Comparison of ENCODE assay signal across 1 cellular context in the genomic region with DNA sequence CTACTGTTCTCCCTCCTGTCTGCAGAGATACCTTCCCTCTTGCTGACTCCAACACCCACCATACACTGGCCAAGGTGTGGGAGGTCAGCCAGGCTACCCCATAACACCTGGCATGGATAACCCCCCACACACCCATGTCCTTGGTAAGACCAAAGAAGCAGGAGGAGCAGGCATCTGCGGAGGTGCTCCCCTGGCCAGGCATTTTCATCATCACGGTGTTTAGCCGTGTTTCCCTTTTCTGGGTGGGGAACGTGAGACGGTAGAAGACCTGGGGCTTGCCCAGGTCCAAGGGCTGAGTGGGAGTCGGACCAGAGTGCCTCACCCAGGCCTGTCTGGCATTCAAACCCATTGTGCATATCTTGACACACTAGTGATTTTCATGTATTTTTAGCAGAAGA.
TF ChIP-seq lines count a peak whose summit lies in the region.

No MANE protein-coding gene starts in this region.

TF ChIP-seq in IMR-90, 13 proteins besides CTCF, POLR2A, EP300 and RAD21:
- TF ChIP-seq MXI1 (IDR thresholded peaks at IDR 0.05; ENCODE audit: borderline replicate concordance, low read depth, low read length) (no peak), MAFK (IDR thresholded peaks at IDR 0.05; ENCODE audit: low read depth, low read length) (no peak), RCOR1 (IDR thresholded peaks at IDR 0.05; ENCODE audit: insufficient replicate concordance, low read length) (no peak), CEBPB (IDR thresholded peaks at IDR 0.05; ENCODE audit: low read depth, low read length) (no peak), SMC3 (IDR thresholded peaks at IDR 0.05; ENCODE audit: low read depth, low read length) (no peak), BHLHE40 (IDR thresholded peaks at IDR 0.05; ENCODE audit: low read depth, low read length) (no peak), MAZ (IDR thresholded peaks at IDR 0.05; ENCODE audit: borderline replicate concordance, low read depth, low read length) (no peak), FOS (IDR thresholded peaks at IDR 0.05; ENCODE audit: low read depth, low read length) (no peak), CHD1 (IDR thresholded peaks at IDR 0.05; ENCODE audit: low read depth, low read length) (no peak), RFX5 (IDR thresholded peaks at IDR 0.05; ENCODE audit: low read depth, low read length) (no peak), NFE2L2 (IDR thresholded peaks at IDR 0.05; ENCODE audit: low read depth, low read length) (no peak)
- TF ChIP-seq, protein P1, sequence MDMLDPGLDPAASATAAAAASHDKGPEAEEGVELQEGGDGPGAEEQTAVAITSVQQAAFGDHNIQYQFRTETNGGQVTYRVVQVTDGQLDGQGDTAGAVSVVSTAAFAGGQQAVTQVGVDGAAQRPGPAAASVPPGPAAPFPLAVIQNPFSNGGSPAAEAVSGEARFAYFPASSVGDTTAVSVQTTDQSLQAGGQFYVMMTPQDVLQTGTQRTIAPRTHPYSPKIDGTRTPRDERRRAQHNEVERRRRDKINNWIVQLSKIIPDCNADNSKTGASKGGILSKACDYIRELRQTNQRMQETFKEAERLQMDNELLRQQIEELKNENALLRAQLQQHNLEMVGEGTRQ (IDR thresholded peaks at IDR 0.05; ENCODE audit: low read depth, low read length), result no peak
- TF ChIP-seq, protein P2, sequence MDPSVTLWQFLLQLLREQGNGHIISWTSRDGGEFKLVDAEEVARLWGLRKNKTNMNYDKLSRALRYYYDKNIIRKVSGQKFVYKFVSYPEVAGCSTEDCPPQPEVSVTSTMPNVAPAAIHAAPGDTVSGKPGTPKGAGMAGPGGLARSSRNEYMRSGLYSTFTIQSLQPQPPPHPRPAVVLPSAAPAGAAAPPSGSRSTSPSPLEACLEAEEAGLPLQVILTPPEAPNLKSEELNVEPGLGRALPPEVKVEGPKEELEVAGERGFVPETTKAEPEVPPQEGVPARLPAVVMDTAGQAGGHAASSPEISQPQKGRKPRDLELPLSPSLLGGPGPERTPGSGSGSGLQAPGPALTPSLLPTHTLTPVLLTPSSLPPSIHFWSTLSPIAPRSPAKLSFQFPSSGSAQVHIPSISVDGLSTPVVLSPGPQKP (IDR thresholded peaks at IDR 0.05; ENCODE audit: borderline replicate concordance, low read depth, low read length), result no peak
TF ChIP-seq in IMR-90: peak in this region for 0.
